ENCODE assay signal across 1 cellular context in genomic region chr2:209993968-209994367, GRCh38.
TF ChIP-seq lines count a peak whose summit lies in the region.

No MANE protein-coding gene starts in this region.

TF ChIP-seq in GM23338, 12 proteins besides CTCF, POLR2A, EP300 and RAD21:
- TF ChIP-seq REST (IDR thresholded peaks at IDR 0.05; ENCODE audit: unreplicated experiment): no peak
- TF ChIP-seq ZNF462 (CRISPR knock-in tag; IDR thresholded peaks at IDR 0.05): peak; percentile 24; the same call in 1 of the 2 replicates
- TF ChIP-seq STAT1 (IDR thresholded peaks at IDR 0.05; ENCODE audit: unreplicated experiment): no peak
- TF ChIP-seq EZH2 (IDR thresholded peaks at IDR 0.05; ENCODE audit: low read depth, unreplicated experiment): no peak
- no peak for TF ChIP-seq JUNB (IDR thresholded peaks at IDR 0.05; ENCODE audit: unreplicated experiment)
- TF ChIP-seq ZNF331 (CRISPR knock-in tag; IDR thresholded peaks at IDR 0.05; ENCODE audit: low read depth): no peak
- TF ChIP-seq EZH2phosphoT487 (IDR thresholded peaks at IDR 0.05; ENCODE audit: unreplicated experiment): no peak
- no peak for TF ChIP-seq CREB1 (CRISPR knock-in tag; IDR thresholded peaks at IDR 0.05; ENCODE audit: low read depth)
- TF ChIP-seq ETS1 (IDR thresholded peaks at IDR 0.05): no peak
- no peak for TF ChIP-seq NANOG (IDR thresholded peaks at IDR 0.05; ENCODE audit: borderline replicate concordance)
- no peak for TF ChIP-seq POLR2AphosphoS5 (IDR thresholded peaks at IDR 0.05; ENCODE audit: low read depth)
- 0 out of 2 replicates have a peak, but pooled peaks have one; percentile 26 for TF ChIP-seq ZNF114 (CRISPR knock-in tag; IDR thresholded peaks at IDR 0.05)
